ENCODE assay signal across 21 cellular contexts in the genomic region with DNA sequence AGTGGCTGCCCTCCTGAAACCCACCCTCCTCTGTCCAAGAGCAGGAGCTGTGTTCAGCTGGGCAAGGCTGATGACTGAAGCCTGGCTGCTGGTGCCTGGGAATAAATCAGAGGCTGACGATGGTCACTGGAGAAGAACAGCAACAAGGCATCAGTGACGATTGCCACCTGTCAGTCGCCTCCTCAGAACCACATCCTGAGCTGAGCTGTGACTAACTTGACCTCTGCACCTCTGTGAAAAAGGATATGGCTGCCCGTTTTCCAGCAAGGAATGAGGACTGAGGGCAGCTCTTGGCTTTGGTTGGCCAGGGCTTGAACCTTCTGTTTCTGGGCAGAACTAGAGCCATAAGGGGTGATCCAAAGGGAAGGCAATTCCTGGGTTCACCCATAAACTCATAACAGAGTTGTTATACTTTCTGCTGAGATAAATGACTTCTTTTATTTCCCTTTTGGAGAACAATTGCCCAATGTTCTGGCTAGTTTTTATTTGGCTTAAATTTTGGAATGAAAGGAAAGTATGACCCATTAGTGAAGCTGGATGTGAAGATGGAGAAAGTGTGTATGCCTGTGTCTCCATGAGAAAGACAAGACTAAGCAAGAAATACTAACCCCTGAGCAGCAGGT. TPM values are rescaled to one million over a fixed set of nuclear protein-coding genes. Genes with fewer than 3 reads are reported as not detected.
DNase-seq lines count a peak whose midpoint lies in the region; ATAC-seq and TF ChIP-seq lines count a peak whose summit lies in the region.
"Had no signal": no experiment of that assay in that cellular context is flagged by ENCODE, and none has a peak within 500 bp of the region (broad histone marks: within the 10 kb centered on the region; RNA-seq: fewer than 3 reads in every experiment).

No MANE protein-coding gene starts in this region.

- no peaks in the 10 kb centered on the region for H3K9me3 Mint-ChIP-seq in activated T-cell treated with anti-CD3 and anti-CD28 coated beads, Interleukin-2, amount 50 U/mL, for 72 hours
- H3K9me3 Mint-ChIP-seq: effector memory CD8-positive, alpha-beta T cell had no signal

- H3K9me3 ChIP-seq in esophagus squamous epithelium: no peaks in the 10 kb centered on the region
- no peaks in the 10 kb centered on the region for H3K9me3 ChIP-seq in muscle layer of duodenum (ENCODE audit: control insufficient read depth in 1 of 2, low read length in 2 of 2)

- peak; percentile 34 to 60 for ATAC-seq in activated T-cell treated with anti-CD3 and anti-CD28 coated beads, Interleukin-2, amount 50 U/mL, for 72 hours (replicated peaks in 1 of 2)
- ATAC-seq in HG03439 (IDR thresholded peaks at IDR 0.05; ENCODE audit: unreplicated experiment): no peak
- ATAC-seq: activated CD4-positive, CD25-positive, alpha-beta regulatory T cell treated with anti-CD3 and anti-CD28 coated beads, Interleukin-2, amount 50 U/mL, for 24 hours; effector memory CD8-positive, alpha-beta T cell; Panc1 had no signal

- H3K4me1 Mint-ChIP-seq in activated T-cell treated with anti-CD3 and anti-CD28 coated beads, Interleukin-2, amount 50 U/mL, for 72 hours (ENCODE audit: low read depth): peaks cover 24% of the 10 kb centered on the region
- H3K4me1 Mint-ChIP-seq: brain, nephron had no signal

- H3K4me1 ChIP-seq in esophagus squamous epithelium (peaks cover 0 to 23% (median 4%) of the 10 kb centered on the region in 3 donors), muscle layer of duodenum (ENCODE audit: control insufficient read depth in 1 of 2, insufficient read depth in 2 of 2, low read length in 2 of 2) (no peaks in the 10 kb centered on the region)

- WGBS in esophagus squamous epithelium, 2 donors: 49% methylated on average over 4 of the region's 4 CpGs; no CpG with 5 or more reads in 1 of the 2 donors

- H3K27ac Mint-ChIP-seq in activated T-cell treated with anti-CD3 and anti-CD28 coated beads, Interleukin-2, amount 50 U/mL, for 72 hours: no peak overlapping the region
- H3K27ac Mint-ChIP-seq: brain; effector memory CD8-positive, alpha-beta T cell; nephron had no signal

- H3K27me3 Mint-ChIP-seq in activated T-cell treated with anti-CD3 and anti-CD28 coated beads, Interleukin-2, amount 50 U/mL, for 72 hours (ENCODE audit: low read depth): peaks cover 21% of the 10 kb centered on the region

- no peak for DNase-seq in activated T-cell treated with anti-CD3 and anti-CD28 coated beads, Interleukin-2, amount 50 U/mL, for 72 hours
- DNase-seq in activated T-cell treated with anti-CD3 and anti-CD28 coated beads for 4 hours: no peak
- no peak for DNase-seq in esophagus squamous epithelium (lab: John Stamatoyannopoulos, UW)
- peak; percentile 41 for DNase-seq in ureter (ENCODE audit: low spot score)
- DNase-seq in DMS79 (lab: John Stamatoyannopoulos, UW): no peak
- no peak for DNase-seq in NCI-H1105 treated with DMSO at 0.1 percent for 48 hours (lab: John Stamatoyannopoulos, UW)
- DNase-seq: ACHN; activated gamma-delta T cell treated with Interleukin-2 at 50 U/mL for 16 hours; COR-L47; effector memory CD8-positive, alpha-beta T cell; kidney; NCI-H187; NCI-H526; T-helper 1 cell had no signal

- intact Hi-C loops in esophagus squamous epithelium (cut with DNase I): no loop called here

- H3K36me3 Mint-ChIP-seq in activated T-cell treated with anti-CD3 and anti-CD28 coated beads, Interleukin-2, amount 50 U/mL, for 72 hours (ENCODE audit: insufficient read depth in 2 of 2): no peaks in the 10 kb centered on the region
- H3K36me3 Mint-ChIP-seq: brain had no signal

- H3K4me3 ChIP-seq in esophagus squamous epithelium: no peak overlapping the region
- no peak overlapping the region for H3K4me3 ChIP-seq in muscle layer of duodenum (ENCODE audit: low read depth in 1 of 2, low read length in 2 of 2)

- no peak for TF ChIP-seq POLR2A in esophagus squamous epithelium (IDR thresholded peaks at IDR 0.05)

- peaks cover 0 to 70% (median 0%) of the 10 kb centered on the region in 4 donors for H3K27me3 ChIP-seq in esophagus squamous epithelium
- no peaks in the 10 kb centered on the region for H3K27me3 ChIP-seq in muscle layer of duodenum (ENCODE audit: low read depth, low read length)

- no peak for TF ChIP-seq CTCF in esophagus squamous epithelium (IDR thresholded peaks at IDR 0.05)

- H3K27ac ChIP-seq in esophagus squamous epithelium (peak overlapping the region in 3 of 4 donors; percentile 45 to 81 (median 73)), muscle layer of duodenum (ENCODE audit: low read length) (peak overlapping the region; percentile 28)
- H3K27ac ChIP-seq: KMS-11 had no signal

- H3K4me3 Mint-ChIP-seq in activated T-cell treated with anti-CD3 and anti-CD28 coated beads, Interleukin-2, amount 50 U/mL, for 72 hours: no peak overlapping the region
- H3K4me3 Mint-ChIP-seq: brain; effector memory CD8-positive, alpha-beta T cell; nephron had no signal

- H3K36me3 ChIP-seq in esophagus squamous epithelium: no peaks in the 10 kb centered on the region
- no peaks in the 10 kb centered on the region for H3K36me3 ChIP-seq in muscle layer of duodenum (ENCODE audit: control insufficient read depth in 1 of 2, insufficient read depth in 2 of 2, low read length in 2 of 2)

RNA-seq across cellular contexts. Expression of a gene that starts 40.1 kb away (rescaled TPM):
- 10 to 100 TPM; 17.7 to 18.2 TPM for total RNA-seq in activated T-cell treated with anti-CD3 and anti-CD28 coated beads, Interleukin-2, amount 50 U/mL, for 72 hours
- 10 to 100 TPM in 2 of 4 donors, 1 to 10 TPM in 2; 3.2 to 17.7 (median 9.5) TPM for total RNA-seq in esophagus squamous epithelium
- 1.7 TPM for total RNA-seq in ureter

RNA-seq across cellular contexts. Expression of a gene that starts 40.1 kb away (rescaled TPM):
- 10 to 100 TPM; 50.6 to 54.7 TPM for total RNA-seq in activated T-cell treated with anti-CD3 and anti-CD28 coated beads, Interleukin-2, amount 50 U/mL, for 72 hours
- 10 to 100 TPM; 16.1 to 35.7 (median 22.3) TPM for total RNA-seq in esophagus squamous epithelium
- 63.6 TPM for total RNA-seq in ureter
